Comparison of ENCODE assay signal across 28 cellular contexts in the genomic region with DNA sequence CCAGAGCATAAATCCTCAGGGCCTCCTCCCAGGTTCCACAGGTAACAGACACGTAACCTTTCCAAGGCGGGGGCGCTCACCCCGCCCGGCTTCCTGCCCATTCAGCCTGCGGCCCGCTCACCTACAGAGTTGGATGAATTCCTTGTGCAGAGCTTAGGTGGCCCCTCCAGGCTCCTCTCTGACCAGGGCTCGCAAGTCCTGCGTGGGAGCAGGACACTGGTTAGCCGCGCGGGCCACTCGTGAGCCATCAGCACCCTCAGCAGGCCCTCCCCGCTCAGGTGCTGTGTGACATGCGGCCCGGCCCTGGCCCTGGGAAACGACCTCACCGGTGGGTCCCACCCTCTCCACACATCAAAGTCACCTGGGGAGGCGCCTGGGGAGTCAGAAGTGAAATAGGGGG. TPM values are rescaled to one million over a fixed set of nuclear protein-coding genes. Genes with fewer than 3 reads are reported as not detected.
DNase-seq lines count a peak whose midpoint lies in the region; ATAC-seq, FAIRE-seq and TF ChIP-seq lines count a peak whose summit lies in the region.
"Had no signal": no experiment of that assay in that cellular context is flagged by ENCODE, and none has a peak within 500 bp of the region (broad histone marks: within the 10 kb centered on the region; RNA-seq: fewer than 3 reads in every experiment).

No MANE protein-coding gene starts in this region.

- WGBS in HepG2 (ENCODE audit: low lambda C conversion rate) = 94% methylated on average over 19 of the region's 19 CpGs
- WGBS in right lobe of liver (ENCODE audit: insufficient coverage, low coverage, low lambda C conversion rate, missing lambda C conversion rate) = 88% methylated on average over 8 of the region's 19 CpGs

- TF ChIP-seq EP300 in HepG2 (IDR thresholded peaks at IDR 0.05; ENCODE audit: low read depth in 2 of 2, low read length in 2 of 2) (no peak), HepG2 (CRISPR knock-in tag; IDR thresholded peaks at IDR 0.05; ENCODE audit: borderline replicate concordance) (no peak)

- TF ChIP-seq POLR2A in HepG2 (IDR thresholded peaks at IDR 0.05; ENCODE audit: insufficient read depth in 1 of 2, low read depth in 2 of 2, low read length in 2 of 2) (no peak), right lobe of liver (IDR thresholded peaks at IDR 0.05) (no peak)

- CTCF ChIA-PET in HepG2 (lab: Yijun Ruan, JAX; ENCODE audit: low intra/inter-chr PET ratio, low total read pairs) = no interaction called here

- DNase-seq in HepG2 (ENCODE audit: low spot score) (no peak), right lobe of liver (no peak), H7 (peak; percentile 46), HUDEP-2 (lab: John Stamatoyannopoulos, UW; ENCODE audit: unreplicated experiment in 76 of 76) (no peak), NCI-H345 treated with DMSO at 0.1 percent for 48 hours (lab: John Stamatoyannopoulos, UW; ENCODE audit: unreplicated experiment) (no peak)
- DNase-seq in activated CD4-positive, CD25-positive, alpha-beta regulatory T cell (lab: John Stamatoyannopoulos, UW) = no peak
- DNase-seq: C1 segment of cervical spinal cord; CD4-positive, alpha-beta memory T cell; COR-L47; DMS79; GF-D8; HFFc6; Kasumi-1; MV-4-11; NCI-H1105; NCI-H1436 treated with DMSO at 0.1 percent for 48 hours; NCI-H187 treated with DMSO at 0.1 percent for 48 hours; NCI-H2171 treated with DMSO at 0.1 percent for 48 hours; NCI-H345; NCI-H524 treated with DMSO at 0.1 percent for 48 hours; NCI-H82; NK-92 treated with Interleukin-12 subunit alpha and Interleukin-12 subunit beta, amount 100 ng/mL, for 24 hours; PC-3 had no signal

- H3K79me2 ChIP-seq in HepG2 (ENCODE audit: insufficient read depth, low read length) = no peaks in the 10 kb centered on the region

- H3K4me3 ChIP-seq in HepG2 (replicated peaks in 1 of 3; ENCODE audit: insufficient read depth in 1 of 3, low read depth in 2 of 3, low read length in 3 of 3) = no peak overlapping the region
- H3K4me3 ChIP-seq in right lobe of liver = no peak overlapping the region
- H3K4me3 ChIP-seq in H7 (ENCODE audit: insufficient read depth, low read depth, low read length) = no peak overlapping the region
- H3K4me3 ChIP-seq: A549 had no signal

- TF ChIP-seq CTCF in HepG2 (CRISPR knock-in tag; IDR thresholded peaks at IDR 0.05) = no peak
- TF ChIP-seq CTCF in right lobe of liver (IDR thresholded peaks at IDR 0.05) = no peak

- H3K27ac ChIP-seq in HepG2 (ENCODE audit: extremely low read length, insufficient read depth, low read length) (no peak overlapping the region), right lobe of liver (no peak overlapping the region)
- H3K27ac ChIP-seq: A549 had no signal

- H3K4me1 ChIP-seq in HepG2 (ENCODE audit: insufficient read depth, low read length) = no peaks in the 10 kb centered on the region
- no peaks in the 10 kb centered on the region for H3K4me1 ChIP-seq in right lobe of liver
- H3K4me1 ChIP-seq: A549 had no signal

- no peak overlapping the region for H3K9ac ChIP-seq in HepG2 (ENCODE audit: insufficient read depth, low read depth, low read length)

- H3K9me3 ChIP-seq in HepG2 (ENCODE audit: low read length) = no peaks in the 10 kb centered on the region
- H3K9me3 ChIP-seq in right lobe of liver = no peaks in the 10 kb centered on the region
- H3K9me3 ChIP-seq: A549 had no signal

- no TSS peak for BruUV-seq in HepG2 (replicated peaks; lab: Mats Ljungman, UMichigan)

- H2AFZ ChIP-seq in HepG2 (ENCODE audit: low read length) = no peak overlapping the region

- intact Hi-C loops in HepG2 (cut with micrococcal nuclease; ENCODE audit: unreplicated experiment) = no loop called here
- intact Hi-C loops in right lobe of liver (cut with DNase I) = no loop called here

- H3K36me3 ChIP-seq in HepG2 (replicated peaks in 1 of 2; ENCODE audit: control insufficient read depth in 1 of 2, insufficient read depth in 2 of 2, low read length in 2 of 2) (peaks cover 11 to 14% of the 10 kb centered on the region in 2 experiments), right lobe of liver (peaks cover 0 to 35% (median 11%) of the 10 kb centered on the region in 4 donors), H7 (replicated peaks; ENCODE audit: control insufficient read depth, insufficient read depth, low read length) (peaks cover 12% of the 10 kb centered on the region)

- ATAC-seq in HepG2 = peak; percentile 66
- ATAC-seq in right lobe of liver = no peak
- ATAC-seq in esophagus mucosa = peak; percentile 8
- ATAC-seq: PC-3 had no signal

- no peak for TF ChIP-seq RAD21 in HepG2 (CRISPR knock-in tag; IDR thresholded peaks at IDR 0.05)

- no peaks in the 10 kb centered on the region for H3K27me3 ChIP-seq in HepG2 (ENCODE audit: control insufficient read depth in 1 of 2, insufficient read depth in 2 of 2, low read length in 2 of 2)
- no peaks in the 10 kb centered on the region for H3K27me3 ChIP-seq in right lobe of liver
- H3K27me3 ChIP-seq in H7 (ENCODE audit: control insufficient read depth, insufficient read depth, low read length) = no peaks in the 10 kb centered on the region

- in situ Hi-C loops in HepG2 (cut with HindIII; ENCODE audit: extremely low pct_ligation_motif_present, low pct_unique_long_range_greater_than_20kb) = no loop called here

- no peak for FAIRE-seq in HepG2 (lab: Jason Lieb, UNC)
- FAIRE-seq: A549, GM19239, H54 had no signal

- H3K4me2 ChIP-seq in HepG2 (ENCODE audit: low read depth, low read length) = no peak overlapping the region
- H3K4me2 ChIP-seq: A549 had no signal

- POLR2A ChIA-PET in HepG2 (lab: Yijun Ruan, JAX) = no interaction called here

- no peaks in the 10 kb centered on the region for H4K20me1 ChIP-seq in HepG2 (ENCODE audit: insufficient read depth, low read length)

RNA-seq across cellular contexts. Expression of a gene that starts 0.5 kb away (rescaled TPM):
- not detected in 2 replicates for total RNA-seq in HepG2 (2016; rRNA removed; fragmentation: Illumina TruSeq; extraction: Trizol)
- not detected in 2 replicates for total RNA-seq in HepG2 (2016; cell fraction: cytosol; rRNA removed; fragmentation: Illumina TruSeq; extraction: Trizol; ENCODE audit: low read depth)
- total RNA-seq in HepG2 (2016; cell fraction: insoluble cytoplasmic fraction; rRNA removed; fragmentation: Illumina TruSeq; extraction: Trizol) = not detected in 2 replicates
- total RNA-seq in HepG2 (2016; cell fraction: membrane; rRNA removed; fragmentation: Illumina TruSeq; extraction: Trizol) = 0.09 and 0.10 TPM in 2 replicates
- total RNA-seq in HepG2 (2016; cell fraction: nucleus; rRNA removed; fragmentation: Illumina TruSeq; extraction: Trizol) = not detected in 2 replicates
- polyA plus RNA-seq in HepG2 (2011; rRNA removed) = not detected in 2 replicates
- polyA plus RNA-seq in HepG2 (2011; cell fraction: cytosol; rRNA removed) = not detected in 2 replicates
- polyA plus RNA-seq in HepG2 (2011; cell fraction: nucleus; rRNA removed) = not detected in 2 replicates
- not detected in 2 replicates for polyA plus RNA-seq in HepG2 (2012)
- polyA plus RNA-seq in HepG2 (2016; cell fraction: cytosol; fragmentation: Illumina TruSeq; extraction: Trizol; ENCODE audit: low read depth) = not detected in 2 replicates
- polyA plus RNA-seq in HepG2 (2016; cell fraction: insoluble cytoplasmic fraction; fragmentation: Illumina TruSeq; extraction: Trizol; ENCODE audit: low read depth) = not detected in 2 replicates
- polyA plus RNA-seq in HepG2 (2016; cell fraction: membrane; fragmentation: Illumina TruSeq; extraction: Trizol; ENCODE audit: low read depth) = not detected in 2 replicates
- polyA plus RNA-seq in HepG2 (2016; cell fraction: nucleus; fragmentation: Illumina TruSeq; extraction: Trizol; ENCODE audit: insufficient read depth, low read depth) = not detected in 2 replicates
- polyA minus RNA-seq in HepG2 (2011; rRNA and poly(A)+ RNA removed; ENCODE audit: low replicate concordance) = not detected in 2 replicates
- polyA minus RNA-seq in HepG2 (2011; cell fraction: cytosol; rRNA and poly(A)+ RNA removed) = not detected in 2 replicates
- not detected in 2 replicates for polyA minus RNA-seq in HepG2 (2011; cell fraction: nucleus; rRNA and poly(A)+ RNA removed)
- total RNA-seq in right lobe of liver = not detected
- 0.11 TPM in 1 of 2 replicates, not detected in the other for total RNA-seq in H7 (2014; rRNA removed; shearing (Covaris generic))
- 0.08 TPM for total RNA-seq in esophagus mucosa
- total RNA-seq: HFFc6, M059J, PC-3 had no signal
- polyA plus RNA-seq: CD4-positive, alpha-beta memory T cell had no signal

RNA-seq across cellular contexts. Expression of a gene that starts 29.9 kb away (rescaled TPM):
- total RNA-seq in HepG2 (2016; rRNA removed; fragmentation: Illumina TruSeq; extraction: Trizol) (206 and 279 TPM in 2 replicates), right lobe of liver (10 to 100 TPM; 16.4 to 22.7 (median 20.2) TPM), esophagus mucosa (41.2 TPM)
- total RNA-seq in HepG2 (2016; cell fraction: cytosol; rRNA removed; fragmentation: Illumina TruSeq; extraction: Trizol; ENCODE audit: low read depth) = 93.3 and 103 TPM in 2 replicates
- total RNA-seq in HepG2 (2016; cell fraction: insoluble cytoplasmic fraction; rRNA removed; fragmentation: Illumina TruSeq; extraction: Trizol) = 210 and 281 TPM in 2 replicates
- total RNA-seq in HepG2 (2016; cell fraction: membrane; rRNA removed; fragmentation: Illumina TruSeq; extraction: Trizol) = 146 and 147 TPM in 2 replicates
- 127 and 139 TPM in 2 replicates for total RNA-seq in HepG2 (2016; cell fraction: nucleus; rRNA removed; fragmentation: Illumina TruSeq; extraction: Trizol)
- polyA plus RNA-seq in HepG2 (2011; rRNA removed) = 68.2 and 95.7 TPM in 2 replicates
- polyA plus RNA-seq in HepG2 (2011; cell fraction: cytosol; rRNA removed) = 27.0 and 39.4 TPM in 2 replicates
- 79.6 and 104 TPM in 2 replicates for polyA plus RNA-seq in HepG2 (2011; cell fraction: nucleus; rRNA removed)
- polyA plus RNA-seq in HepG2 (2012) = 71.6 and 101 TPM in 2 replicates
- 66.8 and 90.6 TPM in 2 replicates for polyA plus RNA-seq in HepG2 (2016; cell fraction: cytosol; fragmentation: Illumina TruSeq; extraction: Trizol; ENCODE audit: low read depth)
- 229 TPM in 2 replicates for polyA plus RNA-seq in HepG2 (2016; cell fraction: insoluble cytoplasmic fraction; fragmentation: Illumina TruSeq; extraction: Trizol; ENCODE audit: low read depth)
- polyA plus RNA-seq in HepG2 (2016; cell fraction: membrane; fragmentation: Illumina TruSeq; extraction: Trizol; ENCODE audit: low read depth) = 102 and 113 TPM in 2 replicates
- polyA plus RNA-seq in HepG2 (2016; cell fraction: nucleus; fragmentation: Illumina TruSeq; extraction: Trizol; ENCODE audit: insufficient read depth, low read depth) = 156 and 166 TPM in 2 replicates
- 14.2 and 16.7 TPM in 2 replicates for polyA minus RNA-seq in HepG2 (2011; rRNA and poly(A)+ RNA removed; ENCODE audit: low replicate concordance)
- polyA minus RNA-seq in HepG2 (2011; cell fraction: cytosol; rRNA and poly(A)+ RNA removed) = 26.9 and 31.3 TPM in 2 replicates
- 96.7 and 111 TPM in 2 replicates for polyA minus RNA-seq in HepG2 (2011; cell fraction: nucleus; rRNA and poly(A)+ RNA removed)
- 149 and 165 TPM in 2 replicates for total RNA-seq in H7 (2014; rRNA removed; shearing (Covaris generic))

RNA-seq across cellular contexts. Expression of a gene that starts 43.4 kb away (rescaled TPM):
- total RNA-seq in HepG2 (2016; rRNA removed; fragmentation: Illumina TruSeq; extraction: Trizol) (not detected in 2 replicates), right lobe of liver (not detected), esophagus mucosa (not detected)
- not detected in 2 replicates for total RNA-seq in HepG2 (2016; cell fraction: cytosol; rRNA removed; fragmentation: Illumina TruSeq; extraction: Trizol; ENCODE audit: low read depth)
- not detected in 2 replicates for total RNA-seq in HepG2 (2016; cell fraction: insoluble cytoplasmic fraction; rRNA removed; fragmentation: Illumina TruSeq; extraction: Trizol)
- not detected in 2 replicates for total RNA-seq in HepG2 (2016; cell fraction: membrane; rRNA removed; fragmentation: Illumina TruSeq; extraction: Trizol)
- total RNA-seq in HepG2 (2016; cell fraction: nucleus; rRNA removed; fragmentation: Illumina TruSeq; extraction: Trizol) = not detected in 2 replicates
- not detected in 2 replicates for polyA plus RNA-seq in HepG2 (2011; rRNA removed)
- polyA plus RNA-seq in HepG2 (2011; cell fraction: cytosol; rRNA removed) = 0.03 TPM in 1 of 2 replicates, not detected in the other
- not detected in 2 replicates for polyA plus RNA-seq in HepG2 (2011; cell fraction: nucleus; rRNA removed)
- not detected in 2 replicates for polyA plus RNA-seq in HepG2 (2012)
- 0.07 TPM in 1 of 2 replicates, not detected in the other for polyA plus RNA-seq in HepG2 (2016; cell fraction: cytosol; fragmentation: Illumina TruSeq; extraction: Trizol; ENCODE audit: low read depth)
- polyA plus RNA-seq in HepG2 (2016; cell fraction: insoluble cytoplasmic fraction; fragmentation: Illumina TruSeq; extraction: Trizol; ENCODE audit: low read depth) = not detected in 2 replicates
- polyA plus RNA-seq in HepG2 (2016; cell fraction: membrane; fragmentation: Illumina TruSeq; extraction: Trizol; ENCODE audit: low read depth) = not detected in 2 replicates
- polyA plus RNA-seq in HepG2 (2016; cell fraction: nucleus; fragmentation: Illumina TruSeq; extraction: Trizol; ENCODE audit: insufficient read depth, low read depth) = not detected in 2 replicates
- not detected in 2 replicates for polyA minus RNA-seq in HepG2 (2011; rRNA and poly(A)+ RNA removed; ENCODE audit: low replicate concordance)
- polyA minus RNA-seq in HepG2 (2011; cell fraction: cytosol; rRNA and poly(A)+ RNA removed) = not detected in 2 replicates
- not detected in 2 replicates for polyA minus RNA-seq in HepG2 (2011; cell fraction: nucleus; rRNA and poly(A)+ RNA removed)
- 0.48 and 0.78 TPM in 2 replicates for total RNA-seq in H7 (2014; rRNA removed; shearing (Covaris generic))
- total RNA-seq: CD4-positive, alpha-beta memory T cell; HFFc6; M059J; PC-3 had no signal
- polyA plus RNA-seq: A549; CD4-positive, alpha-beta memory T cell had no signal

RNA-seq across cellular contexts. Expression of a gene that starts 49.4 kb away (rescaled TPM):
- 107 and 135 TPM in 2 replicates for total RNA-seq in HepG2 (2016; rRNA removed; fragmentation: Illumina TruSeq; extraction: Trizol)
- total RNA-seq in HepG2 (2016; cell fraction: cytosol; rRNA removed; fragmentation: Illumina TruSeq; extraction: Trizol; ENCODE audit: low read depth) = 18.2 and 20.0 TPM in 2 replicates
- total RNA-seq in HepG2 (2016; cell fraction: insoluble cytoplasmic fraction; rRNA removed; fragmentation: Illumina TruSeq; extraction: Trizol) = 109 and 139 TPM in 2 replicates
- 25.6 and 31.6 TPM in 2 replicates for total RNA-seq in HepG2 (2016; cell fraction: membrane; rRNA removed; fragmentation: Illumina TruSeq; extraction: Trizol)
- total RNA-seq in HepG2 (2016; cell fraction: nucleus; rRNA removed; fragmentation: Illumina TruSeq; extraction: Trizol) = 194 and 230 TPM in 2 replicates
- 65.5 and 67.7 TPM in 2 replicates for polyA plus RNA-seq in HepG2 (2011; rRNA removed)
- polyA plus RNA-seq in HepG2 (2011; cell fraction: cytosol; rRNA removed) = 30.2 and 40.7 TPM in 2 replicates
- polyA plus RNA-seq in HepG2 (2011; cell fraction: nucleus; rRNA removed) = 210 and 219 TPM in 2 replicates
- polyA plus RNA-seq in HepG2 (2012) = 57.1 and 65.5 TPM in 2 replicates
- 3.3 and 3.7 TPM in 2 replicates for polyA plus RNA-seq in HepG2 (2016; cell fraction: cytosol; fragmentation: Illumina TruSeq; extraction: Trizol; ENCODE audit: low read depth)
- polyA plus RNA-seq in HepG2 (2016; cell fraction: insoluble cytoplasmic fraction; fragmentation: Illumina TruSeq; extraction: Trizol; ENCODE audit: low read depth) = 68.8 and 69.0 TPM in 2 replicates
- polyA plus RNA-seq in HepG2 (2016; cell fraction: membrane; fragmentation: Illumina TruSeq; extraction: Trizol; ENCODE audit: low read depth) = 9.8 and 12.1 TPM in 2 replicates
- polyA plus RNA-seq in HepG2 (2016; cell fraction: nucleus; fragmentation: Illumina TruSeq; extraction: Trizol; ENCODE audit: insufficient read depth, low read depth) = 329 and 373 TPM in 2 replicates
- polyA minus RNA-seq in HepG2 (2011; rRNA and poly(A)+ RNA removed; ENCODE audit: low replicate concordance) = 51.3 and 78.2 TPM in 2 replicates
- polyA minus RNA-seq in HepG2 (2011; cell fraction: cytosol; rRNA and poly(A)+ RNA removed) = 27.4 and 28.7 TPM in 2 replicates
- polyA minus RNA-seq in HepG2 (2011; cell fraction: nucleus; rRNA and poly(A)+ RNA removed) = 169 and 176 TPM in 2 replicates
- 10 to 100 TPM; 30.5 to 44.1 (median 37.9) TPM for total RNA-seq in right lobe of liver
- total RNA-seq in H7 (2014; rRNA removed; shearing (Covaris generic)) = 52.9 and 65.0 TPM in 2 replicates
- total RNA-seq in esophagus mucosa = 69.4 TPM

Comparison
In these comparisons a context has a peak if more than half of its experiments do, and no peak if none do; other contexts are left out.
1. ATAC-seq: peak in HepG2 (single experiment) and esophagus mucosa (single experiment); none in right lobe of liver (0 of 4).